1 cellular context compared by ENCODE assay signal in genomic region chr17:28727727-28728363, GRCh38.
TF ChIP-seq lines count a peak whose summit lies in the region.

No MANE protein-coding gene starts in this region.

TF ChIP-seq in GM23338, 12 proteins besides CTCF, POLR2A, EP300 and RAD21 (continued from another document):
- no peak for TF ChIP-seq REST (IDR thresholded peaks at IDR 0.05; ENCODE audit: unreplicated experiment)
- no peak for TF ChIP-seq EZH2 (IDR thresholded peaks at IDR 0.05; ENCODE audit: low read depth, unreplicated experiment)
- TF ChIP-seq POLR2AphosphoS5 (IDR thresholded peaks at IDR 0.05; ENCODE audit: low read depth) = peak; percentile 60
- TF ChIP-seq ETS1 (IDR thresholded peaks at IDR 0.05) = 0 out of 2 replicates have a peak, but pooled peaks have one; percentile 17
- 0 out of 2 replicates have a peak, but pooled peaks have one; percentile 22 for TF ChIP-seq ZNF114 (CRISPR knock-in tag; IDR thresholded peaks at IDR 0.05)
TF ChIP-seq in GM23338: peak in this region for 4.
